Comparison of ENCODE assay signal across 1 cellular context in genomic region chr2:24870440-24870839, GRCh38.
TF ChIP-seq lines count a peak whose summit lies in the region.

No MANE protein-coding gene starts in this region.

TF ChIP-seq in K562, 482 proteins besides CTCF, POLR2A, EP300 and RAD21 (continued from another document):
- TF ChIP-seq RREB1 (CRISPR knock-in tag; IDR thresholded peaks at IDR 0.05) (no peak), HOXB6 (CRISPR knock-in tag; IDR thresholded peaks at IDR 0.05; ENCODE audit: borderline replicate concordance) (no peak), PML (IDR thresholded peaks at IDR 0.05; ENCODE audit: low read length) (no peak)
